ENCODE assay signal across 28 cellular contexts in genomic region chr12:93219947-93220346, GRCh38.
DNase-seq lines count a peak whose midpoint lies in the region; ATAC-seq and TF ChIP-seq lines count a peak whose summit lies in the region.
"Had no signal": no experiment of that assay in that cellular context is flagged by ENCODE, and none has a peak within 500 bp of the region (broad histone marks: within the 10 kb centered on the region; RNA-seq: fewer than 3 reads in every experiment).

No MANE protein-coding gene starts in this region.

- no peak overlapping the region for H3K27ac Mint-ChIP-seq in nephron progenitor cell
- H3K27ac Mint-ChIP-seq: activated CD4-positive, alpha-beta T cell treated with anti-CD3 and anti-CD28 coated beads, Interleukin-2, amount 10 ng/mL, durations not matched to agents 7 days and 5 days; activated T-cell treated with anti-CD3 and anti-CD28 coated beads, Interleukin-2, amount 50 U/mL, for 72 hours; dendritic cell treated with granulocyte-macrophage colony-stimulating factor and Interleukin-4, amounts not matched to agents 40 ng/mL and 50 ng/mL, for 4 days; naive thymus-derived CD4-positive, alpha-beta T cell had no signal

- H3K4me3 ChIP-seq in vagina: no peak overlapping the region
- H3K4me3 ChIP-seq in foreskin fibroblast (ENCODE audit: low read depth in 1 of 2, low read length in 2 of 2): no peak overlapping the region
- H3K4me3 ChIP-seq: testis had no signal

- no peaks in the 10 kb centered on the region for H3K27me3 ChIP-seq in vagina
- H3K27me3 ChIP-seq: testis had no signal

- no peak for TF ChIP-seq CTCF in vagina (IDR thresholded peaks at IDR 0.05)
- no peak for TF ChIP-seq CTCF in foreskin fibroblast (IDR thresholded peaks at IDR 0.05; ENCODE audit: low read depth, low read length)
- TF ChIP-seq CTCF in nephron progenitor cell (IDR thresholded peaks at IDR 0.05): no peak

- H3K27me3 Mint-ChIP-seq in nephron progenitor cell (ENCODE audit: low read depth, poor library complexity): no peaks in the 10 kb centered on the region
- H3K27me3 Mint-ChIP-seq: dendritic cell treated with granulocyte-macrophage colony-stimulating factor and Interleukin-4, amounts not matched to agents 40 ng/mL and 50 ng/mL, for 4 days had no signal

- peaks cover 30% of the 10 kb centered on the region for H3K4me1 Mint-ChIP-seq in nephron progenitor cell
- H3K4me1 Mint-ChIP-seq: activated CD4-positive, alpha-beta T cell treated with anti-CD3 and anti-CD28 coated beads, Interleukin-2, amount 10 ng/mL, durations not matched to agents 7 days and 5 days; naive thymus-derived CD4-positive, alpha-beta T cell had no signal

- ATAC-seq in HG02885 (IDR thresholded peaks at IDR 0.05; ENCODE audit: poor library complexity, unreplicated experiment): no peak
- ATAC-seq: activated T-cell treated with anti-CD3 and anti-CD28 coated beads, Interleukin-2, amount 50 U/mL, for 72 hours; left lobe of liver; naive thymus-derived CD4-positive, alpha-beta T cell; SK-N-SH treated with all-trans-retinoic acid at 6 μM for 48 hours had no signal

- TF ChIP-seq POLR2A in vagina (IDR thresholded peaks at IDR 0.05): no peak

- peaks cover 31% of the 10 kb centered on the region for H3K9me3 Mint-ChIP-seq in nephron progenitor cell

- peak; percentile 7 to 24 for DNase-seq in Kasumi-1 (lab: John Stamatoyannopoulos, UW)
- peak; percentile 9 for DNase-seq in NCI-H82 treated with DMSO at 0.1 percent for 48 hours (lab: John Stamatoyannopoulos, UW; ENCODE audit: unreplicated experiment)
- peak; percentile 66 for DNase-seq in amniotic epithelial cell (ENCODE audit: low read depth)
- DNase-seq in left kidney (ENCODE audit: low read depth, low spot score): peak; percentile 33
- DNase-seq in vagina (ENCODE audit: extremely low spot score in 2 of 2): no peak
- no peak for DNase-seq in foreskin fibroblast
- DNase-seq in nephron progenitor cell: no peak
- DNase-seq: activated CD4-positive, alpha-beta T cell treated with anti-CD3 and anti-CD28 coated beads, Interleukin-2, amount 10 ng/mL, durations not matched to agents 7 days and 5 days; activated naive CD4-positive, alpha-beta T cell treated with anti-CD3 and anti-CD28 coated beads, Interleukin-2, amount 50 U/mL, for 16 hours; activated T-cell treated with anti-CD3 and anti-CD28 coated beads, Interleukin-2, amount 50 U/mL, for 72 hours; anterior cingulate cortex; C1 segment of cervical spinal cord; DMS79 treated with DMSO at 0.1 percent for 48 hours; Karpas-422; naive thymus-derived CD4-positive, alpha-beta T cell; NCI-H1105; NCI-H1930; NK-92 treated with Interleukin-12 subunit alpha and Interleukin-12 subunit beta, amount 100 ng/mL, for 24 hours; retina; stimulated activated CD4-positive, alpha-beta T cell treated with anti-CD3 and anti-CD28 coated beads, Interleukin-12 subunit alpha, Interleukin-12 subunit beta, amount 100 ng/mL, for 4 hours; stimulated activated CD4-positive, alpha-beta T cell treated with anti-CD3 and anti-CD28 coated beads, Interleukin-4, amount 100 ng/mL, for 4 hours; stimulated activated naive CD4-positive, alpha-beta T cell; T-helper 2 cell; testis had no signal

- H3K4me3 Mint-ChIP-seq in nephron progenitor cell: no peak overlapping the region
- H3K4me3 Mint-ChIP-seq: activated CD4-positive, alpha-beta T cell treated with anti-CD3 and anti-CD28 coated beads, Interleukin-2, amount 10 ng/mL, durations not matched to agents 7 days and 5 days; activated T-cell treated with anti-CD3 and anti-CD28 coated beads, Interleukin-2, amount 50 U/mL, for 72 hours; dendritic cell treated with granulocyte-macrophage colony-stimulating factor and Interleukin-4, amounts not matched to agents 40 ng/mL and 50 ng/mL, for 4 days; naive thymus-derived CD4-positive, alpha-beta T cell had no signal

- H3K9me3 ChIP-seq in vagina: no peaks in the 10 kb centered on the region
- H3K9me3 ChIP-seq: testis had no signal

- intact Hi-C loops in vagina (cut with DNase I): no loop called here

- no peaks in the 10 kb centered on the region for H3K36me3 ChIP-seq in vagina

- no peak overlapping the region for H3K27ac ChIP-seq in vagina
- H3K27ac ChIP-seq: testis had no signal

- H3K36me3 Mint-ChIP-seq in nephron progenitor cell (ENCODE audit: low read depth): peaks cover 24% of the 10 kb centered on the region

- H3K4me1 ChIP-seq in vagina: peaks cover 15% of the 10 kb centered on the region
- H3K4me1 ChIP-seq: testis had no signal

Comparison
In these comparisons a context has a peak if more than half of its experiments do, and no peak if none do; other contexts are left out.
1. DNase-seq: peak in Kasumi-1 (2 of 2), NCI-H82 treated with DMSO at 0.1 percent for 48 hours (single experiment), amniotic epithelial cell (single experiment) and left kidney (single experiment); none in vagina (0 of 2), foreskin fibroblast (0 of 2) and nephron progenitor cell (single experiment).